In the genomic region with DNA sequence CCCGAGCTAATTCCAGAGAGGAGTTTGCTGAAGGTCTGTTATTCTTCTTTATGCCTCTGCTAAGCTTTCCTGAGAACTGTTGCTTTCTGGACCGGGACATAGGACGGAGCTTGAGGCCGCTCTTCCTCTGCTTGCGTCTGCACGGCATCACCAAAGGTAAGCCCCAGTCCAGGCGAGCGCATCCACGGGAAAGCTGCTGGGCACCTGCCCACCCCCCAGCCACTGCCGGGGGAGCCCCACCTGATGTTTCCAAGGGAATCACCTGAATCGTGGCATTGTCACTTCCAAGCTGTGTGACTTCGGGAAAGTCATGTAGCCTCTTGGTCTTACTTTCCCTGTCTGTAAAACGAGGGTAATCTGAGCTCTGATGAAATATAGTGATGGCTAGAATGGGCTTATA, we compare ENCODE assay signal across 18 cellular contexts. TPM values are rescaled to one million over a fixed set of nuclear protein-coding genes. Genes with fewer than 3 reads are reported as not detected.
"Had no signal": no experiment of that assay in that cellular context is flagged by ENCODE, and none has a peak within 500 bp of the region (broad histone marks: within the 10 kb centered on the region; RNA-seq: fewer than 3 reads in every experiment).

No MANE protein-coding gene starts in this region.

- H3K27me3 ChIP-seq: sigmoid colon, thyroid gland, upper lobe of left lung, uterus had no signal

- H3K4me3 ChIP-seq: psoas muscle, sigmoid colon, skin epidermis, stomach, thyroid gland, upper lobe of left lung, uterus had no signal

- H3K4me1 Mint-ChIP-seq: naive thymus-derived CD4-positive, alpha-beta T cell had no signal

- H3K36me3 ChIP-seq: sigmoid colon, stomach, thyroid gland, upper lobe of left lung, uterus had no signal

- H3K36me3 Mint-ChIP-seq: naive thymus-derived CD4-positive, alpha-beta T cell had no signal

- H3K4me1 ChIP-seq: psoas muscle, sigmoid colon, stomach, thyroid gland, upper lobe of left lung, uterus had no signal

- H3K9me3 Mint-ChIP-seq: nephron progenitor cell had no signal

- H3K4me3 Mint-ChIP-seq: naive thymus-derived CD4-positive, alpha-beta T cell; nephron progenitor cell had no signal

- H3K9me3 ChIP-seq: psoas muscle, sigmoid colon, stomach, thyroid gland, upper lobe of left lung, uterus had no signal

- DNase-seq: effector CD8-positive, alpha-beta T cell; foreskin melanocyte; naive thymus-derived CD4-positive, alpha-beta T cell; nephron progenitor cell; psoas muscle; retina; sigmoid colon; stimulated activated CD4-positive, alpha-beta T cell treated with anti-CD3 and anti-CD28 coated beads, Interleukin-2, amount 100 ng/mL, for 24 hours; stimulated activated CD4-positive, alpha-beta T cell treated with anti-CD3 and anti-CD28 coated beads, Interleukin-4, amount 100 ng/mL, for 4 hours; stimulated activated naive CD4-positive, alpha-beta T cell; stomach; thyroid gland; upper lobe of left lung; uterus had no signal

- H3K27ac Mint-ChIP-seq: naive thymus-derived CD4-positive, alpha-beta T cell; nephron progenitor cell had no signal

- H3K27ac ChIP-seq: psoas muscle, sigmoid colon, skin epidermis, stomach, thyroid gland, upper lobe of left lung, uterus had no signal

RNA-seq across cellular contexts. Expression of gene BTBD16, which starts 58.3 kb away (rescaled TPM):
- total RNA-seq: lung microvascular endothelial cell; mesenteric fat pad; mononuclear cell; naive thymus-derived CD4-positive, alpha-beta T cell; stomach had no signal
